20 cellular contexts compared by ENCODE assay signal in genomic region chr10:8360365-8360764, GRCh38.
A peak's percentile ranks its signal among the peaks of the same experiment; 100 is the strongest.
DNase-seq lines count a peak whose midpoint lies in the region; ATAC-seq and TF ChIP-seq lines count a peak whose summit lies in the region.
"Had no signal": no experiment of that assay in that cellular context is flagged by ENCODE, and none has a peak within 500 bp of the region (broad histone marks: within the 10 kb centered on the region; RNA-seq: fewer than 3 reads in every experiment).

No MANE protein-coding gene starts in this region.

- CTCF ChIA-PET in activated CD4-positive, alpha-beta T cell treated with anti-CD3 and anti-CD28 coated beads, Interleukin-2, amount 10 ng/mL, durations not matched to agents 7 days and 5 days (lab: Charles Lee), result interaction anchor here (1.1 to 2.1 kb wide), 4 partner anchors 11 to 42 kb away, joined by 3 to 11 read pairs (median 4); no protein-coding TSS in a partner anchor

- no peak for TF ChIP-seq EP300 in suprapubic skin (IDR thresholded peaks at IDR 0.05)

- no peak overlapping the region for H3K9ac ChIP-seq in MM.1S (ENCODE audit: low read length)

- H3K9me3 Mint-ChIP-seq in activated CD4-positive, alpha-beta T cell treated with anti-CD3 and anti-CD28 coated beads, Interleukin-2, amount 10 ng/mL, durations not matched to agents 7 days and 5 days, result peaks cover 14% of the 10 kb centered on the region
- H3K9me3 Mint-ChIP-seq in immature natural killer cell, result no peaks in the 10 kb centered on the region
- H3K9me3 Mint-ChIP-seq: GM23338 had no signal

- no peak overlapping the region for H3K4me2 ChIP-seq in MM.1S (ENCODE audit: low read depth, low read length)
- H3K4me2 ChIP-seq: A549, GM23338 had no signal

- WGBS in suprapubic skin, result 77% methylated on average over 7 of the region's 7 CpGs

- H4K20me1 ChIP-seq in MM.1S (ENCODE audit: insufficient read depth, low read length), result no peaks in the 10 kb centered on the region

- no peaks in the 10 kb centered on the region for H3K79me2 ChIP-seq in MM.1S (ENCODE audit: low read length)

- H3K4me3 ChIP-seq in MM.1S (ENCODE audit: low read length) (no peak overlapping the region), suprapubic skin (no peak overlapping the region)
- H3K4me3 ChIP-seq: A549, GM23338, left lung, testis had no signal

- H3K4me1 Mint-ChIP-seq in activated CD4-positive, alpha-beta T cell treated with anti-CD3 and anti-CD28 coated beads, Interleukin-2, amount 10 ng/mL, durations not matched to agents 7 days and 5 days, result peaks cover 38% of the 10 kb centered on the region
- H3K4me1 Mint-ChIP-seq in immature natural killer cell, result peaks cover 43 to 49% of the 10 kb centered on the region in 2 donors
- H3K4me1 Mint-ChIP-seq: GM23338, neural crest cell had no signal

- H3F3A ChIP-seq in MM.1S (ENCODE audit: insufficient read depth, low read length), result no peaks in the 10 kb centered on the region

- no peak overlapping the region for H3K4me3 Mint-ChIP-seq in activated CD4-positive, alpha-beta T cell treated with anti-CD3 and anti-CD28 coated beads, Interleukin-2, amount 10 ng/mL, durations not matched to agents 7 days and 5 days
- H3K4me3 Mint-ChIP-seq in immature natural killer cell, result peak overlapping the region; percentile 0 to 73 (median 51)
- H3K4me3 Mint-ChIP-seq: activated naive CD4-positive, alpha-beta T cell treated with anti-CD3 and anti-CD28 coated beads, Interleukin-2, amount 10 ng/mL, durations not matched to agents 7 days and 5 days; GM23338; neural crest cell had no signal

- H3K27ac ChIP-seq in MM.1S (ENCODE audit: low read length) (no peak overlapping the region), suprapubic skin (no peak overlapping the region)
- H3K27ac ChIP-seq: left lung, RWPE1, testis had no signal

- H3K4me1 ChIP-seq in MM.1S (ENCODE audit: low read length), result no peaks in the 10 kb centered on the region
- H3K4me1 ChIP-seq in suprapubic skin, result peaks cover 2% of the 10 kb centered on the region
- H3K4me1 ChIP-seq: left lung, testis had no signal

- DNase-seq in activated CD4-positive, alpha-beta T cell treated with anti-CD3 and anti-CD28 coated beads, Interleukin-2, amount 10 ng/mL, durations not matched to agents 7 days and 5 days, result no peak
- DNase-seq in activated CD4-positive, alpha-beta T cell treated with anti-CD3 and anti-CD28 coated beads for 4 hours, result no peak
- DNase-seq in MM.1S (peak; percentile 25), immature natural killer cell (peak; percentile 45 to 65 (median 61)), suprapubic skin (ENCODE audit: low spot score in 2 of 2) (no peak), amniotic stem cell (lab: John Stamatoyannopoulos, UW) (no peak), NCI-H2196 treated with DMSO at 0.1 percent for 48 hours (lab: John Stamatoyannopoulos, UW; ENCODE audit: unreplicated experiment) (no peak)
- DNase-seq: activated naive CD4-positive, alpha-beta T cell treated with anti-CD3 and anti-CD28 coated beads, Interleukin-2, amount 10 ng/mL, durations not matched to agents 7 days and 5 days; BE2C; left lung; NCI-H1105 treated with DMSO at 0.1 percent for 48 hours; posterior cingulate gyrus; testis had no signal

- no peaks in the 10 kb centered on the region for H3K9me3 ChIP-seq in MM.1S (replicated peaks; ENCODE audit: insufficient read depth, low read length)
- no peaks in the 10 kb centered on the region for H3K9me3 ChIP-seq in suprapubic skin
- H3K9me3 ChIP-seq: A549, BE2C, testis had no signal

- no peak overlapping the region for H2AFZ ChIP-seq in MM.1S (ENCODE audit: low read length)
- H2AFZ ChIP-seq: GM23338 had no signal

- TF ChIP-seq CTCF in MM.1S (IDR thresholded peaks at IDR 0.05; ENCODE audit: low read length) (no peak), suprapubic skin (IDR thresholded peaks at IDR 0.05) (no peak)

- H3K27ac Mint-ChIP-seq in activated CD4-positive, alpha-beta T cell treated with anti-CD3 and anti-CD28 coated beads, Interleukin-2, amount 10 ng/mL, durations not matched to agents 7 days and 5 days, result peak overlapping the region; percentile 28
- H3K27ac Mint-ChIP-seq in immature natural killer cell, result peak overlapping the region; percentile 3 to 83 (median 50)
- H3K27ac Mint-ChIP-seq: activated naive CD4-positive, alpha-beta T cell treated with anti-CD3 and anti-CD28 coated beads, Interleukin-2, amount 10 ng/mL, durations not matched to agents 7 days and 5 days; GM23338 had no signal

- POLR2A ChIA-PET in activated CD4-positive, alpha-beta T cell treated with anti-CD3 and anti-CD28 coated beads, Interleukin-2, amount 10 ng/mL, durations not matched to agents 7 days and 5 days (lab: Charles Lee), result no interaction called here

- H3K36me3 Mint-ChIP-seq in activated CD4-positive, alpha-beta T cell treated with anti-CD3 and anti-CD28 coated beads, Interleukin-2, amount 10 ng/mL, durations not matched to agents 7 days and 5 days (ENCODE audit: low read depth), result peaks cover 7% of the 10 kb centered on the region
- H3K36me3 Mint-ChIP-seq in immature natural killer cell, result peaks cover 0 to 5% (median 0%) of the 10 kb centered on the region in 3 donors
- H3K36me3 Mint-ChIP-seq: activated naive CD4-positive, alpha-beta T cell treated with anti-CD3 and anti-CD28 coated beads, Interleukin-2, amount 10 ng/mL, durations not matched to agents 7 days and 5 days had no signal

- no peak for TF ChIP-seq POLR2A in suprapubic skin (IDR thresholded peaks at IDR 0.05)

- ATAC-seq in GM18867 (IDR thresholded peaks at IDR 0.05; ENCODE audit: unreplicated experiment), result peak; percentile 81
- ATAC-seq: A549, GM23338, left lung, sciatic nerve, SK-N-SH treated with all-trans-retinoic acid at 6 μM for 48 hours had no signal

- H3K9me2 ChIP-seq in MM.1S (replicated peaks; ENCODE audit: insufficient read depth, low read length), result no peaks in the 10 kb centered on the region

- H3K27me3 Mint-ChIP-seq in activated CD4-positive, alpha-beta T cell treated with anti-CD3 and anti-CD28 coated beads, Interleukin-2, amount 10 ng/mL, durations not matched to agents 7 days and 5 days, result peaks cover 6% of the 10 kb centered on the region
- H3K27me3 Mint-ChIP-seq in immature natural killer cell (ENCODE audit: low read depth in 3 of 3), result peaks cover 0 to 4% (median 0%) of the 10 kb centered on the region in 3 donors

- no peaks in the 10 kb centered on the region for H3K27me3 ChIP-seq in MM.1S (replicated peaks; ENCODE audit: insufficient read depth, low read length)
- no peaks in the 10 kb centered on the region for H3K27me3 ChIP-seq in suprapubic skin
- H3K27me3 ChIP-seq: BE2C, left lung, testis had no signal

- no peaks in the 10 kb centered on the region for H3K36me3 ChIP-seq in MM.1S (replicated peaks; ENCODE audit: insufficient read depth, low read length)
- no peaks in the 10 kb centered on the region for H3K36me3 ChIP-seq in suprapubic skin
- H3K36me3 ChIP-seq: BE2C, left lung had no signal

Comparison
In these comparisons a context has a peak if more than half of its experiments do, and no peak if none do; other contexts are left out.
1. DNase-seq: peak in MM.1S (single experiment) and immature natural killer cell (3 of 3); none in activated CD4-positive, alpha-beta T cell treated with anti-CD3 and anti-CD28 coated beads, Interleukin-2, amount 10 ng/mL, durations not matched to agents 7 days and 5 days (single experiment), activated CD4-positive, alpha-beta T cell treated with anti-CD3 and anti-CD28 coated beads for 4 hours (0 of 2), suprapubic skin (0 of 2), amniotic stem cell (single experiment) and NCI-H2196 treated with DMSO at 0.1 percent for 48 hours (single experiment).